In genomic region chr4:148284526-148285193, GRCh38 we compare ENCODE assay signal across 1 cellular context.
TF ChIP-seq lines count a peak whose summit lies in the region.

No MANE protein-coding gene starts in this region.

TF ChIP-seq in GM23338, 12 proteins besides CTCF, POLR2A, EP300 and RAD21 (continued from another document):
- TF ChIP-seq ZNF462 (CRISPR knock-in tag; IDR thresholded peaks at IDR 0.05) = no peak
- no peak for TF ChIP-seq POLR2AphosphoS5 (IDR thresholded peaks at IDR 0.05; ENCODE audit: low read depth)
- TF ChIP-seq EZH2 (IDR thresholded peaks at IDR 0.05; ENCODE audit: low read depth, unreplicated experiment) = no peak
- no peak for TF ChIP-seq STAT1 (IDR thresholded peaks at IDR 0.05; ENCODE audit: unreplicated experiment)
- no peak for TF ChIP-seq ZNF114 (CRISPR knock-in tag; IDR thresholded peaks at IDR 0.05)
- TF ChIP-seq ETS1 (IDR thresholded peaks at IDR 0.05) = no peak
